ENCODE assay signal across 8 cellular contexts in the genomic region with DNA sequence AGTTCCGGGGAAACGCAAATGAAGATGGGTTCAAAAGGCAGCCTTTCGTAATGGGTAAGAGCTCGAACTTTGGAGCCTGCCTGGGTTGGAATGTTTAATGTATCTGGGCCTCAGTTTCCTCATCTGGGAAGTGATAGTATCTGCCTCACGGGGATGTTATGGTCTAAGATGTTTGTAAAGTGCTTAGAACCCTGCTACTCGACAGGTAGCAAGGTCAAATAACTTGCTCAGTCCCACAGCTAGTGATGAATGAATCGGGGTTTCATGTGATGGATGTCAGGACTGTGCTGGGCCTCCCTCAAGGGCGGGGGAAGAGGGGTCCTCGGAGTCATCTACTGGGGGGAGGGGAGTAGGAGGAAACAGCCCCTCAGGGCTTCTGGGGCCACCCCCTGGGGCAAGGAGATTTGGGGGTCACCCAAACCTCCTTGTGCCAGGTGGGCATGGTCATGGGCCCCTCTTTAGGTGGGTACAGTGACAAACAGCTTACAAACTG. TPM values are rescaled to one million over a fixed set of nuclear protein-coding genes. Genes with fewer than 3 reads are reported as not detected.
DNase-seq lines count a peak whose midpoint lies in the region; ATAC-seq and TF ChIP-seq lines count a peak whose summit lies in the region.

No MANE protein-coding gene starts in this region.

- WGBS in trophoblast cell (ENCODE audit: extremely low coverage, insufficient coverage, insufficient read length): no CpG with 5 or more reads among the region's 9 CpGs

- peaks cover 3% of the 10 kb centered on the region for H3K79me1 ChIP-seq in trophoblast cell (ENCODE audit: low read length)

- H4K20me1 ChIP-seq in DOHH2 (ENCODE audit: control insufficient read depth, insufficient read depth, low read depth, low read length): no peaks in the 10 kb centered on the region

- no peak overlapping the region for H2BK120ac ChIP-seq in trophoblast cell (ENCODE audit: insufficient read depth, low read length, poor library complexity)

- POLR2A ChIA-PET in RWPE1 (lab: Yijun Ruan, JAX; ENCODE audit: low non-redundant PET): interaction anchor here (0.5 to 1.5 kb wide), 2 partner anchors 8 to 103 kb away, joined by 3 to 4 read pairs; no protein-coding TSS in a partner anchor

- H3K9ac ChIP-seq in trophoblast cell (ENCODE audit: low read length): no peak overlapping the region

- H3K27ac ChIP-seq in DOHH2 (ENCODE audit: low read depth, low read length): peak overlapping the region; percentile 45
- peak overlapping the region; percentile 84 for H3K27ac ChIP-seq in RWPE1
- H3K27ac ChIP-seq in trophoblast cell (ENCODE audit: low read depth, low read length): no peak overlapping the region

- no peaks in the 10 kb centered on the region for H3F3A ChIP-seq in DOHH2 (ENCODE audit: control insufficient read depth, insufficient read depth)

- H3K4ac ChIP-seq in trophoblast cell (ENCODE audit: low read depth, low read length): no peak overlapping the region

- H4K12ac ChIP-seq in trophoblast cell (ENCODE audit: low read depth, low read length): no peak overlapping the region

- H4K8ac ChIP-seq in trophoblast cell (ENCODE audit: low read depth, low read length): peak overlapping the region; percentile 84

- no peak overlapping the region for H2BK5ac ChIP-seq in trophoblast cell (ENCODE audit: low read depth, low read length, poor library complexity)

- H2BK12ac ChIP-seq in trophoblast cell (ENCODE audit: low read length): no peak overlapping the region

- H3K9me3 ChIP-seq in DOHH2 (ENCODE audit: control insufficient read depth, insufficient read depth, low read length) (no peaks in the 10 kb centered on the region), trophoblast cell (ENCODE audit: insufficient read depth, low read depth, low read length) (peaks cover 2% of the 10 kb centered on the region)

- H3K36me3 ChIP-seq in DOHH2 (ENCODE audit: control insufficient read depth, low read length) (peaks cover 30% of the 10 kb centered on the region), trophoblast cell (ENCODE audit: control insufficient read depth in 1 of 2, insufficient read depth in 2 of 2, low read length in 2 of 2) (no peaks in the 10 kb centered on the region)

- H3K4me1 ChIP-seq in DOHH2 (ENCODE audit: control insufficient read depth, low read length) (peaks cover 51% of the 10 kb centered on the region), trophoblast cell (ENCODE audit: control insufficient read depth in 1 of 2, insufficient read depth in 2 of 2, low read length in 2 of 2) (peaks cover 0 to 8% of the 10 kb centered on the region in 2 experiments)

- H3K9me2 ChIP-seq in DOHH2 (replicated peaks; ENCODE audit: control insufficient read depth, low read length): no peaks in the 10 kb centered on the region

- DNase-seq in RWPE1 (ENCODE audit: low spot score): no peak
- no peak for DNase-seq in epithelial cell of proximal tubule (ENCODE audit: low read depth)
- no peak for DNase-seq in trophoblast cell
- DNase-seq in H4 (ENCODE audit: low spot score): no peak
- no peak for DNase-seq in HCEC 1CT
- no peak for DNase-seq in A172 (ENCODE audit: low spot score)

- H2AK5ac ChIP-seq in trophoblast cell (ENCODE audit: low read length): no peak overlapping the region

- H3K23ac ChIP-seq in trophoblast cell (ENCODE audit: low read length): no peak overlapping the region

- H3K4me3 ChIP-seq in DOHH2 (ENCODE audit: low read length): peak overlapping the region; percentile 88
- peak overlapping the region; percentile 90 for H3K4me3 ChIP-seq in epithelial cell of proximal tubule (ENCODE audit: low read depth, low read length)
- no peak overlapping the region for H3K4me3 ChIP-seq in trophoblast cell (ENCODE audit: low read depth, low read length)

- no peak overlapping the region for H3K18ac ChIP-seq in trophoblast cell (ENCODE audit: low read length)

- H3K4me2 ChIP-seq in DOHH2 (ENCODE audit: low read length) (peak overlapping the region; percentile 98), trophoblast cell (ENCODE audit: low read length) (peak overlapping the region; percentile 60)

- no peaks in the 10 kb centered on the region for H3K27me3 ChIP-seq in DOHH2 (ENCODE audit: control insufficient read depth, low read length)
- no peaks in the 10 kb centered on the region for H3K27me3 ChIP-seq in trophoblast cell (ENCODE audit: insufficient read depth, low read length)

- no peak for TF ChIP-seq CTCF in DOHH2 (IDR thresholded peaks at IDR 0.05; ENCODE audit: low read depth, low read length, poor library complexity, severe bottlenecking)
- TF ChIP-seq CTCF in RWPE1 (conservative IDR thresholded peaks at IDR 0.05; ENCODE audit: low read depth): no peak
- TF ChIP-seq CTCF in epithelial cell of proximal tubule (conservative IDR thresholded peaks at IDR 0.05; ENCODE audit: low read depth, low read length): no peak

- ATAC-seq in HG02571 (IDR thresholded peaks at IDR 0.05; ENCODE audit: unreplicated experiment): no peak

- H3K79me2 ChIP-seq in DOHH2 (ENCODE audit: control insufficient read depth, low read length) (peaks cover 23% of the 10 kb centered on the region), trophoblast cell (ENCODE audit: control insufficient read depth, insufficient read depth, low read length, poor library complexity) (no peaks in the 10 kb centered on the region)

- no peak overlapping the region for H4K91ac ChIP-seq in trophoblast cell (ENCODE audit: low read depth, low read length)

- no peak overlapping the region for H2AFZ ChIP-seq in trophoblast cell (ENCODE audit: insufficient read depth, low read length, poor library complexity)

- no peak overlapping the region for H3K14ac ChIP-seq in trophoblast cell (ENCODE audit: low read length)

- CTCF ChIA-PET in RWPE1 (lab: Yijun Ruan, JAX): interaction anchor here (0.9 to 1.1 kb wide), 6 partner anchors 9 to 99 kb away, joined by 3 read pairs; no protein-coding TSS in a partner anchor

RNA-seq across cellular contexts. Expression of gene PNPO, which starts 0.7 kb away (rescaled TPM):
- total RNA-seq in epithelial cell of proximal tubule: 39.5 and 47.6 TPM in 2 replicates
- 2.3 TPM in 2 replicates for polyA plus RNA-seq in trophoblast cell (2013)
- total RNA-seq in H4 (2014; rRNA removed; shearing (Covaris generic)): 38.2 and 47.5 TPM in 2 replicates
- 59.4 and 61.9 TPM in 2 replicates for total RNA-seq in A172 (2014; rRNA removed; shearing (Covaris generic))

RNA-seq across cellular contexts. Expression of gene PRR15L, which starts 15.6 kb away (rescaled TPM):
- total RNA-seq in epithelial cell of proximal tubule: 3.5 and 3.8 TPM in 2 replicates
- 0.04 TPM in 1 of 2 replicates, not detected in the other for polyA plus RNA-seq in trophoblast cell (2013)
- not detected in 2 replicates for total RNA-seq in H4 (2014; rRNA removed; shearing (Covaris generic))
- total RNA-seq in A172 (2014; rRNA removed; shearing (Covaris generic)): not detected in 2 replicates

RNA-seq across cellular contexts. Expression of gene CDK5RAP3, which starts 28.9 kb away (rescaled TPM):
- 71.0 and 111 TPM in 2 replicates for total RNA-seq in epithelial cell of proximal tubule
- 102 TPM in 2 replicates for polyA plus RNA-seq in trophoblast cell (2013)
- total RNA-seq in H4 (2014; rRNA removed; shearing (Covaris generic)): 53.4 and 57.6 TPM in 2 replicates
- 87.2 and 96.9 TPM in 2 replicates for total RNA-seq in A172 (2014; rRNA removed; shearing (Covaris generic))

RNA-seq across cellular contexts. Expression of gene SP2, which starts 46.0 kb away (rescaled TPM):
- total RNA-seq in epithelial cell of proximal tubule: 2.1 and 5.4 TPM in 2 replicates
- polyA plus RNA-seq in trophoblast cell (2013): 30.0 and 30.4 TPM in 2 replicates
- total RNA-seq in H4 (2014; rRNA removed; shearing (Covaris generic)): 1.0 and 1.9 TPM in 2 replicates
- total RNA-seq in A172 (2014; rRNA removed; shearing (Covaris generic)): 1.2 and 2.5 TPM in 2 replicates
